Comparison of ENCODE assay signal across 10 cellular contexts in the genomic region with DNA sequence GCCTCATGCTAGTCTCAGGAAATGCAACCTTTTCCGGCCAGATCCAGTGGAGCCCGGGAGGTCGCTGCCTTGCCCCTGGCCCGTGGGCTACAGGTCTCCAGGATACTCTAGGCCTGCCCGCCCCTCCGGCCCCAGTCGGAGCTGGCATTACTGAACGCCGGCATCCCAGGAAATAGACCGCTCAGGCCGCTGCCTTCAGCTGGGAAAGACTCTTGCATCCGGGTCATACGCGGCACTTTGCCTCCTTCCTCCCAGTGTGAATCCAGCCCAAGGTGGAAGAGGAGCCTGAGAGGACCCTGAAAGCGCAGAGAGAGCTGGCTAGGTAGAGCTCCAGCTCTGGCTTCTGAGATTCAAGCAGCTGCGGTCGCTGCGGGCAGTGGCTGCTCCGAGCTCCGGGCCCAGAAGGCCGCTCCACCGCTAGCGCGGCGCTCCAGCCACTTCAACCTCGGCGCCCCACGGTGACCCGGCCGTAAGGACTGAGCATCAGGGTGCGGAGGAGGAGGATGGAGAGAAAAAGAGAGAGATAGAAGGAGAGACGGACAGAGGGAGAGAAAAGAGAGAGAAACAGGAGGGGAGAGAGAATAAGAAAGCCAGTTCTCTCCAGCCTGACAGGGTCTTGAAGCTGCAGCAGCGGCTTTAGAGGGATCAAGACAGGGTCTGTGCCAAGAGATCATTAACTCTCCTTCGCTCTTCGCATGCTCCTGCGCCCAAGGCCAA. TPM values are rescaled to one million over a fixed set of nuclear protein-coding genes. Genes with fewer than 3 reads are reported as not detected.
A peak's percentile ranks its signal among the peaks of the same experiment; 100 is the strongest.
DNase-seq lines count a peak whose midpoint lies in the region; ATAC-seq and TF ChIP-seq lines count a peak whose summit lies in the region.
"Had no signal": no experiment of that assay in that cellular context is flagged by ENCODE, and none has a peak within 500 bp of the region (broad histone marks: within the 10 kb centered on the region; RNA-seq: fewer than 3 reads in every experiment).

No MANE protein-coding gene starts in this region.

- WGBS in endodermal cell (ENCODE audit: insufficient coverage in 1 of 2, insufficient read length in 1 of 2), 2 experiments = 14 to 17% methylated on average over 19 to 36 of the region's 36 CpGs

- DNase-seq in endodermal cell = peak; percentile 76
- DNase-seq in gastrocnemius medialis = peak; percentile 4 to 27
- DNase-seq in naive thymus-derived CD4-positive, alpha-beta T cell = no peak
- DNase-seq in stimulated activated effector memory CD8-positive, alpha-beta T cell treated with anti-CD3 and anti-CD28 coated beads, Interleukin-12 subunit alpha, Interleukin-12 subunit beta, amount 100 ng/mL, for 72 hours (ENCODE audit: low spot score in 2 of 2) = no peak
- DNase-seq: NCI-H146; stimulated activated CD4-positive, alpha-beta T cell treated with anti-CD3 and anti-CD28 coated beads, Interleukin-12 subunit alpha, Interleukin-12 subunit beta, amount 100 ng/mL, for 4 hours; stimulated activated naive CD8-positive, alpha-beta T cell treated with anti-CD3 and anti-CD28 coated beads, Interleukin-15, amount 100 ng/mL, for 72 hours had no signal

- H3K36me3 Mint-ChIP-seq in endodermal cell (ENCODE audit: low read depth) = no peaks in the 10 kb centered on the region
- H3K36me3 Mint-ChIP-seq in naive thymus-derived CD4-positive, alpha-beta T cell = no peaks in the 10 kb centered on the region
- no peaks in the 10 kb centered on the region for H3K36me3 Mint-ChIP-seq in stimulated activated effector memory CD8-positive, alpha-beta T cell treated with anti-CD3 and anti-CD28 coated beads, Interleukin-12 subunit alpha, Interleukin-12 subunit beta, amount 100 ng/mL, for 72 hours

- H3K27ac Mint-ChIP-seq in endodermal cell = no peak overlapping the region
- H3K27ac Mint-ChIP-seq in naive thymus-derived CD4-positive, alpha-beta T cell = no peak overlapping the region
- no peak overlapping the region for H3K27ac Mint-ChIP-seq in stimulated activated effector memory CD8-positive, alpha-beta T cell treated with anti-CD3 and anti-CD28 coated beads, Interleukin-12 subunit alpha, Interleukin-12 subunit beta, amount 100 ng/mL, for 72 hours
- H3K27ac Mint-ChIP-seq: stimulated activated naive CD8-positive, alpha-beta T cell treated with anti-CD3 and anti-CD28 coated beads, Interleukin-15, amount 100 ng/mL, for 72 hours had no signal

- peak overlapping the region; percentile 76 for H3K4me3 ChIP-seq in HEK293 (ENCODE audit: low read depth, low read length)
- no peak overlapping the region for H3K4me3 ChIP-seq in endodermal cell (ENCODE audit: low read length)
- peak overlapping the region; percentile 39 to 84 (median 63) for H3K4me3 ChIP-seq in gastrocnemius medialis
- H3K4me3 ChIP-seq in naive thymus-derived CD4-positive, alpha-beta T cell (ENCODE audit: low read length) = no peak overlapping the region
- H3K4me3 ChIP-seq: adrenal gland had no signal

- H3K9ac ChIP-seq in endodermal cell (ENCODE audit: extremely low read depth, low read length, poor library complexity, severe bottlenecking) = no peak overlapping the region

- peaks cover 16% of the 10 kb centered on the region for H3K4me1 ChIP-seq in HEK293 (ENCODE audit: control insufficient read depth, insufficient read depth, low read length)
- H3K4me1 ChIP-seq in endodermal cell (ENCODE audit: control insufficient read depth, insufficient read depth, low read length) = peaks cover 3% of the 10 kb centered on the region
- H3K4me1 ChIP-seq in gastrocnemius medialis = peaks cover 32 to 56% of the 10 kb centered on the region in 2 donors
- H3K4me1 ChIP-seq in naive thymus-derived CD4-positive, alpha-beta T cell (ENCODE audit: control insufficient read depth in 2 of 2, insufficient read depth in 2 of 2, low read length in 2 of 2) = peaks cover 16 to 20% of the 10 kb centered on the region in 2 donors

- H3K36me3 ChIP-seq in HEK293 (ENCODE audit: control insufficient read depth in 2 of 2, insufficient read depth in 1 of 2, low read length in 2 of 2) (peaks cover 7 to 8% of the 10 kb centered on the region in 2 experiments), endodermal cell (ENCODE audit: control insufficient read depth, insufficient read depth, low read length) (no peaks in the 10 kb centered on the region), gastrocnemius medialis (no peaks in the 10 kb centered on the region)
- no peaks in the 10 kb centered on the region for H3K36me3 ChIP-seq in naive thymus-derived CD4-positive, alpha-beta T cell (ENCODE audit: control insufficient read depth in 2 of 3, insufficient read depth in 3 of 3, low read length in 3 of 3)
- H3K36me3 ChIP-seq: adrenal gland had no signal

- H3K27ac ChIP-seq in HEK293 (ENCODE audit: extremely low read depth, low read depth, low read length) (peak overlapping the region; percentile 100), endodermal cell (ENCODE audit: low read depth, low read length) (no peak overlapping the region), gastrocnemius medialis (peak overlapping the region; percentile 90 to 99 (median 95))
- no peak overlapping the region for H3K27ac ChIP-seq in naive thymus-derived CD4-positive, alpha-beta T cell (ENCODE audit: low read depth, low read length)
- H3K27ac ChIP-seq: adrenal gland had no signal

- TF ChIP-seq CTCF in HEK293 (tag by site-specific recombination; IDR thresholded peaks at IDR 0.05) (no peak), endodermal cell (conservative IDR thresholded peaks at IDR 0.05) (no peak), gastrocnemius medialis (IDR thresholded peaks at IDR 0.05 in 4 of 5, conservative IDR thresholded peaks at IDR 0.05 in 1 of 5) (no peak)

- H3K27me3 Mint-ChIP-seq in endodermal cell (ENCODE audit: insufficient read depth) = peaks cover 97% of the 10 kb centered on the region
- H3K27me3 Mint-ChIP-seq in naive thymus-derived CD4-positive, alpha-beta T cell = peaks cover 64 to 78% (median 69%) of the 10 kb centered on the region in 5 donors

- POLR2A ChIA-PET in HEK293 (lab: Yijun Ruan, JAX) = interaction anchor here (0.5 to 11.2 kb wide), 14 partner anchors 9 to 1313 kb away, joined by 3 to 237 read pairs (median 4); a partner anchor contains a TSS
- POLR2A ChIA-PET in naive thymus-derived CD4-positive, alpha-beta T cell (lab: Charles Lee) = no interaction called here

- H3K9me3 ChIP-seq in HEK293 (ENCODE audit: control insufficient read depth, insufficient read depth, low read depth, low read length) = no peaks in the 10 kb centered on the region
- H3K9me3 ChIP-seq in endodermal cell (ENCODE audit: control insufficient read depth, low read length) = peaks cover 11% of the 10 kb centered on the region
- H3K9me3 ChIP-seq in gastrocnemius medialis = no peaks in the 10 kb centered on the region
- no peaks in the 10 kb centered on the region for H3K9me3 ChIP-seq in naive thymus-derived CD4-positive, alpha-beta T cell (ENCODE audit: control insufficient read depth in 2 of 3, low read length in 3 of 3)
- H3K9me3 ChIP-seq: adrenal gland had no signal

- no peak overlapping the region for H3K4me3 Mint-ChIP-seq in endodermal cell
- H3K4me3 Mint-ChIP-seq in naive thymus-derived CD4-positive, alpha-beta T cell = no peak overlapping the region
- H3K4me3 Mint-ChIP-seq in stimulated activated effector memory CD8-positive, alpha-beta T cell treated with anti-CD3 and anti-CD28 coated beads, Interleukin-12 subunit alpha, Interleukin-12 subunit beta, amount 100 ng/mL, for 72 hours = no peak overlapping the region

- no peak for TF ChIP-seq POLR2A in gastrocnemius medialis (IDR thresholded peaks at IDR 0.05)

- ATAC-seq in gastrocnemius medialis (no peak), GM18907 (IDR thresholded peaks at IDR 0.05; ENCODE audit: unreplicated experiment) (no peak)
- ATAC-seq in naive thymus-derived CD4-positive, alpha-beta T cell = no peak
- ATAC-seq in stimulated activated effector memory CD8-positive, alpha-beta T cell treated with anti-CD3 and anti-CD28 coated beads, Interleukin-12 subunit alpha, Interleukin-12 subunit beta, amount 100 ng/mL, for 72 hours = no peak
- ATAC-seq: stimulated activated naive CD8-positive, alpha-beta T cell treated with anti-CD3 and anti-CD28 coated beads, Interleukin-15, amount 100 ng/mL, for 72 hours had no signal

- intact Hi-C loops in gastrocnemius medialis (cut with DNase I; ENCODE audit: low total_unique reads) = loop anchor here (10.0 kb wide), 1 partner anchor 1501 kb away; no protein-coding TSS in a partner anchor
- intact Hi-C loops in naive thymus-derived CD4-positive, alpha-beta T cell (cut with micrococcal nuclease) = no loop called here

- peaks cover 12% of the 10 kb centered on the region for H3K4me1 Mint-ChIP-seq in endodermal cell
- H3K4me1 Mint-ChIP-seq in naive thymus-derived CD4-positive, alpha-beta T cell = peaks cover 16 to 30% (median 21%) of the 10 kb centered on the region in 7 donors
- peaks cover 34% of the 10 kb centered on the region for H3K4me1 Mint-ChIP-seq in stimulated activated effector memory CD8-positive, alpha-beta T cell treated with anti-CD3 and anti-CD28 coated beads, Interleukin-12 subunit alpha, Interleukin-12 subunit beta, amount 100 ng/mL, for 72 hours

- in situ Hi-C loops in gastrocnemius medialis (cut with MboI; ENCODE audit: low sequenced_read_pairs in 4 of 4) = loop anchor here in 3 of 4 donors (10.0 to 25.0 kb wide), 5 partner anchors 912 to 1413 kb away; a partner anchor contains a TSS

- CTCF ChIA-PET in HEK293 (lab: Yijun Ruan, JAX) = interaction anchor here (0.7 to 3.7 kb wide), 4 partner anchors 9 to 465 kb away, joined by 3 to 10 read pairs (median 5); a partner anchor contains a TSS
- CTCF ChIA-PET in naive thymus-derived CD4-positive, alpha-beta T cell (lab: Charles Lee) = interaction anchor here (0.9 to 2.7 kb wide), 2 partner anchors 11 to 27 kb away, joined by 4 to 8 read pairs; no protein-coding TSS in a partner anchor

- H3K27me3 ChIP-seq in endodermal cell (ENCODE audit: control insufficient read depth, insufficient read depth, low read length, poor library complexity, severe bottlenecking) = peaks cover 100% of the 10 kb centered on the region
- no peaks in the 10 kb centered on the region for H3K27me3 ChIP-seq in gastrocnemius medialis
- H3K27me3 ChIP-seq in naive thymus-derived CD4-positive, alpha-beta T cell (ENCODE audit: control insufficient read depth in 2 of 2, insufficient read depth in 2 of 2, low read length in 2 of 2) = peaks cover 23 to 62% of the 10 kb centered on the region in 2 donors

- H3K9me3 Mint-ChIP-seq in endodermal cell = peaks cover 6% of the 10 kb centered on the region
- peaks cover 0 to 9% (median 2%) of the 10 kb centered on the region in 11 donors for H3K9me3 Mint-ChIP-seq in naive thymus-derived CD4-positive, alpha-beta T cell
- H3K9me3 Mint-ChIP-seq in stimulated activated effector memory CD8-positive, alpha-beta T cell treated with anti-CD3 and anti-CD28 coated beads, Interleukin-12 subunit alpha, Interleukin-12 subunit beta, amount 100 ng/mL, for 72 hours = no peaks in the 10 kb centered on the region
- H3K9me3 Mint-ChIP-seq: stimulated activated naive CD8-positive, alpha-beta T cell treated with anti-CD3 and anti-CD28 coated beads, Interleukin-15, amount 100 ng/mL, for 72 hours had no signal

RNA-seq across cellular contexts. Expression of a gene that starts 1.7 kb away (rescaled TPM):
- total RNA-seq in endodermal cell (not detected), gastrocnemius medialis (10 to 100 TPM; 24.6 to 61.2 (median 40.0) TPM)
- 12.7 TPM for polyA plus RNA-seq in endodermal cell (2013, experiment 1 of 2)
- polyA plus RNA-seq in endodermal cell (2013, experiment 2 of 2) = 8.0 TPM
- under 1 TPM in 1 of 5 experiments, not detected in 4; 0.66 TPM for total RNA-seq in naive thymus-derived CD4-positive, alpha-beta T cell
- polyA plus RNA-seq in naive thymus-derived CD4-positive, alpha-beta T cell = not detected

RNA-seq across cellular contexts. Expression of a gene that starts 9.2 kb away (rescaled TPM):
- total RNA-seq in endodermal cell = not detected
- polyA plus RNA-seq in endodermal cell (2013, experiment 1 of 2) = 1.8 TPM
- polyA plus RNA-seq in endodermal cell (2013, experiment 2 of 2) = 1.4 TPM
- total RNA-seq in gastrocnemius medialis = 1 to 10 TPM; 5.1 to 7.9 (median 6.4) TPM
- total RNA-seq in naive thymus-derived CD4-positive, alpha-beta T cell = not detected
- polyA plus RNA-seq in naive thymus-derived CD4-positive, alpha-beta T cell = not detected

RNA-seq across cellular contexts. Expression of a gene that starts 10.4 kb away (rescaled TPM):
- total RNA-seq in endodermal cell = not detected
- polyA plus RNA-seq in endodermal cell (2013, experiment 1 of 2) = 23.9 TPM
- polyA plus RNA-seq in endodermal cell (2013, experiment 2 of 2) = 14.3 TPM
- total RNA-seq in gastrocnemius medialis = 10 to 100 TPM; 18.9 to 30.3 (median 19.5) TPM
- total RNA-seq in naive thymus-derived CD4-positive, alpha-beta T cell = 1 to 10 TPM in 1 of 5 experiments, under 1 TPM in 1, not detected in 3; 0.70 to 1.7 TPM
- not detected for polyA plus RNA-seq in naive thymus-derived CD4-positive, alpha-beta T cell

RNA-seq across cellular contexts. Expression of a gene that starts 19.3 kb away (rescaled TPM):
- total RNA-seq in endodermal cell = not detected
- polyA plus RNA-seq in endodermal cell (2013, experiment 1 of 2) = 7.1 TPM
- 2.9 TPM for polyA plus RNA-seq in endodermal cell (2013, experiment 2 of 2)
- total RNA-seq in gastrocnemius medialis = 10 to 100 TPM in 1 of 4 donors, 1 to 10 TPM in 3; 5.3 to 12.8 (median 8.6) TPM
- not detected for total RNA-seq in naive thymus-derived CD4-positive, alpha-beta T cell
- not detected for polyA plus RNA-seq in naive thymus-derived CD4-positive, alpha-beta T cell

RNA-seq across cellular contexts. Expression of a gene that starts 23.4 kb away (rescaled TPM):
- total RNA-seq in endodermal cell (not detected), gastrocnemius medialis (1 to 10 TPM in 3 of 4 donors, under 1 TPM in 1; 0.53 to 6.2 (median 3.0) TPM)
- polyA plus RNA-seq in endodermal cell (2013, experiment 1 of 2) = 19.4 TPM
- 15.9 TPM for polyA plus RNA-seq in endodermal cell (2013, experiment 2 of 2)
- under 1 TPM in 1 of 5 experiments, not detected in 4; 0.12 TPM for total RNA-seq in naive thymus-derived CD4-positive, alpha-beta T cell
- polyA plus RNA-seq in naive thymus-derived CD4-positive, alpha-beta T cell = not detected

Comparison
In these comparisons a context has a peak if more than half of its experiments do, and no peak if none do; other contexts are left out.
1. H3K27ac ChIP-seq: peak in HEK293 (single experiment) and gastrocnemius medialis (4 of 4); none in endodermal cell (single experiment) and naive thymus-derived CD4-positive, alpha-beta T cell (single experiment).
2. H3K4me3 ChIP-seq: peak in HEK293 (single experiment) and gastrocnemius medialis (4 of 4); none in endodermal cell (single experiment) and naive thymus-derived CD4-positive, alpha-beta T cell (single experiment).
3. DNase-seq: peak in endodermal cell (single experiment) and gastrocnemius medialis (2 of 2); none in naive thymus-derived CD4-positive, alpha-beta T cell (0 of 9) and stimulated activated effector memory CD8-positive, alpha-beta T cell treated with anti-CD3 and anti-CD28 coated beads, Interleukin-12 subunit alpha, Interleukin-12 subunit beta, amount 100 ng/mL, for 72 hours (0 of 2).
4. RNA of a gene that starts 1.7 kb away (total RNA-seq): 24.6 to 61.2 TPM in gastrocnemius medialis; 0.66 TPM in naive thymus-derived CD4-positive, alpha-beta T cell and not detected in endodermal cell; every median in the first group is over 10 times any median in the second.
5. RNA of a gene that starts 9.2 kb away (total RNA-seq): 5.1 to 7.9 TPM in gastrocnemius medialis; not detected in endodermal cell and not detected in naive thymus-derived CD4-positive, alpha-beta T cell; every median in the first group is over 4 times any median in the second.
6. RNA of a gene that starts 10.4 kb away (total RNA-seq): 18.9 to 30.3 TPM in gastrocnemius medialis; 0.70 to 1.7 TPM in naive thymus-derived CD4-positive, alpha-beta T cell and not detected in endodermal cell; every median in the first group is over 4 times any median in the second.